ENCODE assay signal across 1 cellular context in the genomic region with DNA sequence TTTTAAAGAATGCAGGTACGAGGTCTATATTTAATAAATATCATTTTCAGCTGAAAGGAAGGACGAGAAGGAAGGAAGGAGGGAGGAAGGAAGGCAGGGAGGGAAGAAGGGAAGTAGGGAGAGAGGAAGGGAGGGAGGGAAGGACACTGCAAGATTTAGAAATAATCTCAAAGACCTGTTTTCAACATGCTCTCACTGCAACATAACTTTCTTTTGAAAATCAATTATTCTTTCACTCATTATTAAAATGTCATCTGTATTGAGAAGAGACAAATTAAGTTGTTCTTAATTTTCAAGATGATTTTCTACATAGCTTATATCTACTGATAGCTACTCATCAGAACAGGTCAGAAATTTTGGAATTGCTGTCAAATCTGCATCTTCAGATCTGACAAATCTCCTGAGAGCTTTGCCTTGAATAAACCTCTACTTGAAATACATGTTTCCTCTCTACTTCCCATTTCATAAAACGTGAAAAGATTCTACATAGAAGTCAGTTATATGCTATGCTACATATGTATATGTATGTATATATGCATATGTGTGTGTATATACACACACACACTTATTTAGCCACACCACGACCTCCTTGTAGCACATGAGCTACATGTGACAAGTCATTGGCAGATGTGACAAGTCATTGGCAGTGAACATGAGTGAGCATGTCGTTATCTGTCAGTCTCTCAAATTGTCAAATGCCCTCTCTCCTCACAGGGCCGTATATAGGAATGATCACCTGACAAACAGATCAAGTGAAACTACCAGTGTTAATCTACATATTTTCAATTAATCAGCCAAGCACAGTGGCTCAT.
TF ChIP-seq lines count a peak whose summit lies in the region.

No MANE protein-coding gene starts in this region.

TF ChIP-seq in neural cell, 6 proteins besides CTCF, POLR2A, EP300 and RAD21 (continued from another document):
- TF ChIP-seq, protein P1, sequence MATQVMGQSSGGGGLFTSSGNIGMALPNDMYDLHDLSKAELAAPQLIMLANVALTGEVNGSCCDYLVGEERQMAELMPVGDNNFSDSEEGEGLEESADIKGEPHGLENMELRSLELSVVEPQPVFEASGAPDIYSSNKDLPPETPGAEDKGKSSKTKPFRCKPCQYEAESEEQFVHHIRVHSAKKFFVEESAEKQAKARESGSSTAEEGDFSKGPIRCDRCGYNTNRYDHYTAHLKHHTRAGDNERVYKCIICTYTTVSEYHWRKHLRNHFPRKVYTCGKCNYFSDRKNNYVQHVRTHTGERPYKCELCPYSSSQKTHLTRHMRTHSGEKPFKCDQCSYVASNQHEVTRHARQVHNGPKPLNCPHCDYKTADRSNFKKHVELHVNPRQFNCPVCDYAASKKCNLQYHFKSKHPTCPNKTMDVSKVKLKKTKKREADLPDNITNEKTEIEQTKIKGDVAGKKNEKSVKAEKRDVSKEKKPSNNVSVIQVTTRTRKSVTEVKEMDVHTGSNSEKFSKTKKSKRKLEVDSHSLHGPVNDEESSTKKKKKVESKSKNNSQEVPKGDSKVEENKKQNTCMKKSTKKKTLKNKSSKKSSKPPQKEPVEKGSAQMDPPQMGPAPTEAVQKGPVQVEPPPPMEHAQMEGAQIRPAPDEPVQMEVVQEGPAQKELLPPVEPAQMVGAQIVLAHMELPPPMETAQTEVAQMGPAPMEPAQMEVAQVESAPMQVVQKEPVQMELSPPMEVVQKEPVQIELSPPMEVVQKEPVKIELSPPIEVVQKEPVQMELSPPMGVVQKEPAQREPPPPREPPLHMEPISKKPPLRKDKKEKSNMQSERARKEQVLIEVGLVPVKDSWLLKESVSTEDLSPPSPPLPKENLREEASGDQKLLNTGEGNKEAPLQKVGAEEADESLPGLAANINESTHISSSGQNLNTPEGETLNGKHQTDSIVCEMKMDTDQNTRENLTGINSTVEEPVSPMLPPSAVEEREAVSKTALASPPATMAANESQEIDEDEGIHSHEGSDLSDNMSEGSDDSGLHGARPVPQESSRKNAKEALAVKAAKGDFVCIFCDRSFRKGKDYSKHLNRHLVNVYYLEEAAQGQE (IDR thresholded peaks at IDR 0.05; ENCODE audit: borderline replicate concordance): no peak
- TF ChIP-seq TAF1 (IDR thresholded peaks at IDR 0.05; ENCODE audit: low read depth): no peak
- TF ChIP-seq POLR2AphosphoS5 (IDR thresholded peaks at IDR 0.05): peak; percentile 63
- no peak for TF ChIP-seq SMC3 (conservative IDR thresholded peaks at IDR 0.05; ENCODE audit: poor library complexity)
- TF ChIP-seq MXI1 (conservative IDR thresholded peaks at IDR 0.05; ENCODE audit: poor library complexity, severe bottlenecking): no peak
